Comparison of ENCODE assay signal across 7 cellular contexts in the genomic region with DNA sequence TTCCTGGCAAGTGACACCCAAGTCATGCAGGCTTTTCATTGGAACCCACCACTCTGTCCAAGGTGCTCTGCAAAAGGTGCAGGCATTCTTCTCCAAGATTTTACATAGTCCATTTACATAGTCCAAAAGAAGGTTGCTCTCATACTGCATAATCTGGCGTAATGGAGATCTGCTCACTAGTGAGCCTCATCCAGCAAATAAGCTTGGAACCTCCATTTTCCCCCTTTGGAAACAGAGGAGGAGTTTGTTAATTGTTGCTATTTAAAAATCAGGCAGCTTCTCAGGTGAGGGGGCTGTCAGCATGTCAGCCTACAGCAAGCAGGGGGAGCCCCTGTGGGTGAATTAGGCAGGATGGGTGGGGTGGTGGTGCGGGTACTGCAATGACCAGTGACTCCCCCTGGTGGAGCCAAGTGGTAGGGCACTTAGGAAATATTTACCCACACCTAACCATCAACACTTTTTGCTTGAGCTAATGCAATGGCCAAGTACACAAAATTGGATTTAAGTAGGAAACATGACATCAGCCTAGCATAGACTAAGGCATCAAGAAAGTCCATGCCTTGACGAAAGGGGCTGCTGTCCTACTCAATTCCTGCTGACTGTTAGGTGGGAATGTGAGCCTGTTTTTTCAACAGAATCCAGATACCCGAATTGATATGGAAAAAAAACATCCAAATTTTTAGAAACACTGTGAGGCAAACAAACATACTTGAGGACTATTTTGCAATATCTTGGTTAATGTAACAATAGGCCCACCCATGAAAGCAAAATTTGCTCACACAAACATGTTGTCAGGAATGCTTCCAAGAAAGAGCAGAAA.
DNase-seq lines count a peak whose midpoint lies in the region; ATAC-seq and TF ChIP-seq lines count a peak whose summit lies in the region.

No MANE protein-coding gene starts in this region.

- peaks cover 0 to 5% (median 0%) of the 10 kb centered on the region in 4 donors for H3K36me3 ChIP-seq in stomach

- no peak overlapping the region for H3K27ac Mint-ChIP-seq in nephron progenitor cell

- TF ChIP-seq POLR2A in stomach (IDR thresholded peaks at IDR 0.05): no peak

- WGBS in stomach, 5 donors: 49 to 55% (median 52%) methylated on average over 4 of the region's 4 CpGs

- in situ Hi-C loops in GM13977 (cut with MboI; ENCODE audit: low pct_unique_long_range_greater_than_20kb, low sequenced_read_pairs, unreplicated experiment): no loop called here

- no peak overlapping the region for H3K4me3 Mint-ChIP-seq in nephron progenitor cell

- H3K4me3 ChIP-seq in stomach: no peak overlapping the region

- intact Hi-C loops in stomach (cut with DNase I; ENCODE audit: low total_unique reads): no loop called here

- peaks cover 43% of the 10 kb centered on the region for H3K36me3 Mint-ChIP-seq in nephron progenitor cell (ENCODE audit: low read depth)

- peaks cover 0 to 5% (median 0%) of the 10 kb centered on the region in 4 donors for H3K9me3 ChIP-seq in stomach

- DNase-seq in GM13977 (ENCODE audit: low spot score) (peak; percentile 85), OCI-M1 (lab: John Stamatoyannopoulos, UW) (peak; percentile 72), fibroblast of gingiva (ENCODE audit: low read depth) (peak; percentile 33), nephron progenitor cell (peak; percentile 74), stomach (peak; percentile 71)
- peak; percentile 68 for DNase-seq in activated T-cell treated with anti-CD3 and anti-CD28 coated beads, Interleukin-2, amount 50 U/mL, for 1 hour

- peak; percentile 77 for ATAC-seq in HG03439 (IDR thresholded peaks at IDR 0.05; ENCODE audit: unreplicated experiment)

- TF ChIP-seq CTCF in GM13977 (IDR thresholded peaks at IDR 0.05; ENCODE audit: extremely low read depth, insufficient read depth, missing control alignments): peak; percentile 75
- peak; percentile 86 for TF ChIP-seq CTCF in nephron progenitor cell (IDR thresholded peaks at IDR 0.05)
- TF ChIP-seq CTCF in stomach (IDR thresholded peaks at IDR 0.05): peak in 5 of 7 experiments; percentile 68 to 93 (median 83)

- H3K9me3 Mint-ChIP-seq in nephron progenitor cell: peaks cover 12% of the 10 kb centered on the region

- no peaks in the 10 kb centered on the region for H3K27me3 ChIP-seq in stomach

- peaks cover 7 to 30% (median 23%) of the 10 kb centered on the region in 4 donors for H3K4me1 ChIP-seq in stomach

- H3K4me1 Mint-ChIP-seq in nephron progenitor cell: peaks cover 8% of the 10 kb centered on the region

- no peaks in the 10 kb centered on the region for H3K27me3 Mint-ChIP-seq in nephron progenitor cell (ENCODE audit: low read depth, poor library complexity)

- no peak for TF ChIP-seq EP300 in stomach (IDR thresholded peaks at IDR 0.05)

- H3K27ac ChIP-seq in stomach: peak overlapping the region in 1 of 5 donors; percentile 32

Comparison
In these comparisons a context has a peak if more than half of its experiments do, and no peak if none do; other contexts are left out.
1. DNase-seq: peak in every context shown above with its lines; median percentile 85 in GM13977; 74 in nephron progenitor cell; 72 in OCI-M1; 71 in stomach; 68 in activated T-cell treated with anti-CD3 and anti-CD28 coated beads, Interleukin-2, amount 50 U/mL, for 1 hour; 33 in fibroblast of gingiva.